ENCODE assay signal across 8 cellular contexts in the genomic region with DNA sequence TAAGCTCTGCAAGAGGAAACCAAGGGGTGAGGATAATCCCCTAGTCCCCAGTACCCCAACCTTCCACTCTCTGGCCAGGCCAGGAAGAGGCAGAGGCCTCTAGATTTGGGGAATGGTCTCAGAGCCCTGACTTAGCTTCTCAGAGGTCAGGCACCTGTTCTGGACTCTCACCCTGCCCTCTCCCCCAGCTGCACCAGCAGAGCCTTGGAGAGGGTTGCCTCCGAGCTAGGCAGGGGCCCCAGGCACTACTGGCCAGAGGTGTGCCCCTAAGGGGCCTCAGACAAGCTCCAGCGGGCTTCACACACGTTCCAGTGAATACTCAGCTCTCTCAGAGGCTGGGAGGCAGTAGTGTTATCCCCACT. TPM values are rescaled to one million over a fixed set of nuclear protein-coding genes. Genes with fewer than 3 reads are reported as not detected.
DNase-seq lines count a peak whose midpoint lies in the region; ATAC-seq lines count a peak whose summit lies in the region.

No MANE protein-coding gene starts in this region.

- CTCF ChIA-PET in activated CD4-positive, alpha-beta memory T cell treated with anti-CD3 and anti-CD28 coated beads for 36 hours (lab: Charles Lee): no interaction called here

- POLR2A ChIA-PET in activated CD4-positive, alpha-beta memory T cell treated with anti-CD3 and anti-CD28 coated beads for 36 hours (lab: Charles Lee): interaction anchor here (1.1 kb wide), 1 partner anchor 19 kb away, joined by 3 read pairs; a partner anchor contains a TSS

- intact Hi-C loops in activated CD4-positive, alpha-beta memory T cell treated with anti-CD3 and anti-CD28 coated beads for 36 hours (cut with micrococcal nuclease): no loop called here

- peak overlapping the region; percentile 37 for H3K4me3 Mint-ChIP-seq in activated CD4-positive, alpha-beta memory T cell treated with anti-CD3 and anti-CD28 coated beads for 36 hours
- peak overlapping the region; percentile 64 to 76 (median 67) for H3K4me3 Mint-ChIP-seq in immature natural killer cell
- peak overlapping the region; percentile 72 to 79 for H3K4me3 Mint-ChIP-seq in stimulated activated naive CD8-positive, alpha-beta T cell treated with anti-CD3 and anti-CD28 coated beads, Interleukin-15, amount 100 ng/mL, for 72 hours

- ATAC-seq in stimulated activated naive CD8-positive, alpha-beta T cell treated with anti-CD3 and anti-CD28 coated beads, Interleukin-15, amount 100 ng/mL, for 72 hours: no peak
- no peak for ATAC-seq in GM18520 (IDR thresholded peaks at IDR 0.05; ENCODE audit: unreplicated experiment)

- H3K9me3 Mint-ChIP-seq in activated CD4-positive, alpha-beta memory T cell treated with anti-CD3 and anti-CD28 coated beads for 36 hours: no peaks in the 10 kb centered on the region
- no peaks in the 10 kb centered on the region for H3K9me3 Mint-ChIP-seq in immature natural killer cell
- no peaks in the 10 kb centered on the region for H3K9me3 Mint-ChIP-seq in stimulated activated naive CD8-positive, alpha-beta T cell treated with anti-CD3 and anti-CD28 coated beads, Interleukin-15, amount 100 ng/mL, for 72 hours

- no peaks in the 10 kb centered on the region for H3K36me3 Mint-ChIP-seq in activated CD4-positive, alpha-beta memory T cell treated with anti-CD3 and anti-CD28 coated beads for 36 hours
- no peaks in the 10 kb centered on the region for H3K36me3 Mint-ChIP-seq in immature natural killer cell

- DNase-seq in DMS79 (lab: John Stamatoyannopoulos, UW): peak; percentile 46
- no peak for DNase-seq in DMS79 treated with DMSO at 0.1 percent for 48 hours (lab: John Stamatoyannopoulos, UW)
- DNase-seq in activated CD4-positive, alpha-beta memory T cell treated with anti-CD3 and anti-CD28 coated beads for 36 hours: no peak
- no peak for DNase-seq in immature natural killer cell
- no peak for DNase-seq in stimulated activated naive CD8-positive, alpha-beta T cell treated with anti-CD3 and anti-CD28 coated beads, Interleukin-15, amount 100 ng/mL, for 72 hours
- no peak for DNase-seq in dermis blood vessel endothelial cell
- no peak for DNase-seq in iPS-NIHi11 (ENCODE audit: low spot score)

- no peaks in the 10 kb centered on the region for H3K4me1 Mint-ChIP-seq in activated CD4-positive, alpha-beta memory T cell treated with anti-CD3 and anti-CD28 coated beads for 36 hours (ENCODE audit: low read depth)
- peaks cover 0 to 4% of the 10 kb centered on the region in 2 donors for H3K4me1 Mint-ChIP-seq in immature natural killer cell
- peaks cover 23% of the 10 kb centered on the region for H3K4me1 Mint-ChIP-seq in stimulated activated naive CD8-positive, alpha-beta T cell treated with anti-CD3 and anti-CD28 coated beads, Interleukin-15, amount 100 ng/mL, for 72 hours

- H3K27me3 Mint-ChIP-seq in activated CD4-positive, alpha-beta memory T cell treated with anti-CD3 and anti-CD28 coated beads for 36 hours: peaks cover 23% of the 10 kb centered on the region
- peaks cover 8 to 17% (median 17%) of the 10 kb centered on the region in 3 donors for H3K27me3 Mint-ChIP-seq in immature natural killer cell (ENCODE audit: low read depth in 3 of 3)
- peaks cover 68% of the 10 kb centered on the region for H3K27me3 Mint-ChIP-seq in stimulated activated naive CD8-positive, alpha-beta T cell treated with anti-CD3 and anti-CD28 coated beads, Interleukin-15, amount 100 ng/mL, for 72 hours

- no peak overlapping the region for H3K27ac Mint-ChIP-seq in activated CD4-positive, alpha-beta memory T cell treated with anti-CD3 and anti-CD28 coated beads for 36 hours
- H3K27ac Mint-ChIP-seq in immature natural killer cell: peak overlapping the region in 1 of 6 donors; percentile 56
- H3K27ac Mint-ChIP-seq in stimulated activated naive CD8-positive, alpha-beta T cell treated with anti-CD3 and anti-CD28 coated beads, Interleukin-15, amount 100 ng/mL, for 72 hours: peak overlapping the region in 1 of 2 donors; percentile 8

RNA-seq across cellular contexts. Expression of a gene that starts 8.0 kb away (rescaled TPM):
- total RNA-seq in activated CD4-positive, alpha-beta memory T cell treated with anti-CD3 and anti-CD28 coated beads for 36 hours: under 1 TPM; 0.73 to 0.88 TPM
- not detected for polyA plus RNA-seq in immature natural killer cell
- 0.70 and 0.85 TPM in 2 replicates for total RNA-seq in dermis blood vessel endothelial cell

RNA-seq across cellular contexts. Expression of a gene that starts 13.6 kb away (rescaled TPM):
- total RNA-seq in activated CD4-positive, alpha-beta memory T cell treated with anti-CD3 and anti-CD28 coated beads for 36 hours: under 1 TPM; 0.43 to 0.58 TPM
- under 1 TPM in 2 of 3 donors, not detected in 1; 0.08 to 0.09 TPM for polyA plus RNA-seq in immature natural killer cell
- 2.2 and 3.1 TPM in 2 replicates for total RNA-seq in dermis blood vessel endothelial cell

RNA-seq across cellular contexts. Expression of a gene that starts 18.6 kb away (rescaled TPM):
- total RNA-seq in activated CD4-positive, alpha-beta memory T cell treated with anti-CD3 and anti-CD28 coated beads for 36 hours: 10 to 100 TPM; 28.2 to 34.6 TPM
- 10 to 100 TPM; 51.0 to 69.9 (median 51.2) TPM for polyA plus RNA-seq in immature natural killer cell
- total RNA-seq in dermis blood vessel endothelial cell: 28.9 and 33.4 TPM in 2 replicates

RNA-seq across cellular contexts. Expression of a gene that starts 23.4 kb away (rescaled TPM):
- 1 to 10 TPM; 1.1 to 1.6 TPM for total RNA-seq in activated CD4-positive, alpha-beta memory T cell treated with anti-CD3 and anti-CD28 coated beads for 36 hours
- polyA plus RNA-seq in immature natural killer cell: under 1 TPM in 1 of 3 donors, not detected in 2; 0.96 TPM
- not detected in 2 replicates for total RNA-seq in dermis blood vessel endothelial cell

RNA-seq across cellular contexts. Expression of a gene that starts 51.8 kb away (rescaled TPM):
- total RNA-seq in activated CD4-positive, alpha-beta memory T cell treated with anti-CD3 and anti-CD28 coated beads for 36 hours: 10 to 100 TPM; 12.1 to 13.4 TPM
- polyA plus RNA-seq in immature natural killer cell: 10 to 100 TPM; 16.5 to 32.7 (median 20.8) TPM
- 8.2 and 11.6 TPM in 2 replicates for total RNA-seq in dermis blood vessel endothelial cell
